Comparison of ENCODE assay signal across 26 cellular contexts in the genomic region with DNA sequence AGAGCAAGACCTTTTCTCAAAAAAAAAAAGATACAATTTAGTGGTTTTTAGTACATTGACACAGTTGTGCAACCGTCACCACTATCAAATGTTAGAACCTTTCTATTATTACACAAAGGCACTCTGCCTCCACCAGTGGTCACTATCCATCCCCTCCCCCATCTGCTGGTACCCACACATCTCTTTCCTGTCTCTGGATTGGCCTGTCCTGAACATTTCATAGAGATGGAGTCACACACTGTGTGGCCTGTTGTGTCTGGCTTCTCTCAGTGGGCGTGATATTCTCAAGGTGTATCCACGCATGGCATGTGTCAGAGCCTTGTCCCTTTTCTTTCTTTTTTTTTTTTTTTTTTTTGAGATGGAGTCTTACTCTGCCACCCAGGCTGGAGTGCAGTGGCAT. TPM values are rescaled to one million over a fixed set of nuclear protein-coding genes. Genes with fewer than 3 reads are reported as not detected.
DNase-seq lines count a peak whose midpoint lies in the region; ATAC-seq and TF ChIP-seq lines count a peak whose summit lies in the region.
"Had no signal": no experiment of that assay in that cellular context is flagged by ENCODE, and none has a peak within 500 bp of the region (broad histone marks: within the 10 kb centered on the region; RNA-seq: fewer than 3 reads in every experiment).

No MANE protein-coding gene starts in this region.

- peak overlapping the region; percentile 52 for H3K27ac Mint-ChIP-seq in glutamatergic neuron (ENCODE audit: unreplicated experiment)
- H3K27ac Mint-ChIP-seq in type B pancreatic cell = peak overlapping the region; percentile 41
- no peak overlapping the region for H3K27ac Mint-ChIP-seq in endothelial cell (ENCODE audit: unreplicated experiment)
- H3K27ac Mint-ChIP-seq: B cell; stimulated activated memory B cell treated with anti-CD40 and anti-IgM and Interleukin-4, amounts not matched to agents 10 μg/mL and 1 μg/mL and 100 μg/mL, for 72 hours had no signal

- peaks cover 25% of the 10 kb centered on the region for H3K4me1 ChIP-seq in HEK293 (ENCODE audit: control insufficient read depth, insufficient read depth, low read length)

- no peaks in the 10 kb centered on the region for H3K36me3 Mint-ChIP-seq in glutamatergic neuron (ENCODE audit: unreplicated experiment)
- H3K36me3 Mint-ChIP-seq in type B pancreatic cell = no peaks in the 10 kb centered on the region
- H3K36me3 Mint-ChIP-seq in endothelial cell (ENCODE audit: low read depth, unreplicated experiment) = no peaks in the 10 kb centered on the region

- TF ChIP-seq CTCF in HEK293 (tag by site-specific recombination; IDR thresholded peaks at IDR 0.05) (no peak), glutamatergic neuron (IDR thresholded peaks at IDR 0.05; ENCODE audit: partially characterized antibody, unreplicated experiment) (no peak), type B pancreatic cell (conservative IDR thresholded peaks at IDR 0.05) (no peak), endothelial cell (IDR thresholded peaks at IDR 0.05; ENCODE audit: unreplicated experiment) (no peak)

- H3K27me3 Mint-ChIP-seq in glutamatergic neuron (ENCODE audit: unreplicated experiment) (peaks cover 5% of the 10 kb centered on the region), type B pancreatic cell (no peaks in the 10 kb centered on the region), endothelial cell (ENCODE audit: unreplicated experiment) (peaks cover 2% of the 10 kb centered on the region)
- H3K27me3 Mint-ChIP-seq: B cell; naive thymus-derived CD4-positive, alpha-beta T cell; stimulated activated memory B cell treated with anti-CD40 and anti-IgM and Interleukin-4, amounts not matched to agents 10 μg/mL and 1 μg/mL and 100 μg/mL, for 72 hours had no signal

- CTCF ChIA-PET in HEK293 (lab: Yijun Ruan, JAX) = interaction anchor here (0.6 to 1.3 kb wide), 4 partner anchors 66 to 251 kb away, joined by 3 to 8 read pairs (median 4); no protein-coding TSS in a partner anchor

- peaks cover 42% of the 10 kb centered on the region for H3K4me1 Mint-ChIP-seq in glutamatergic neuron (ENCODE audit: low read depth, unreplicated experiment)
- H3K4me1 Mint-ChIP-seq in type B pancreatic cell (ENCODE audit: unreplicated experiment) = peaks cover 31% of the 10 kb centered on the region
- H3K4me1 Mint-ChIP-seq in endothelial cell (ENCODE audit: unreplicated experiment) = peaks cover 42% of the 10 kb centered on the region

- peaks cover 0 to 10% of the 10 kb centered on the region in 2 experiments; a peak in 2 of 3 replicates for H3K36me3 ChIP-seq in HEK293 (ENCODE audit: control insufficient read depth in 2 of 2, insufficient read depth in 1 of 2, low read length in 2 of 2)
- H3K36me3 ChIP-seq: ascending aorta had no signal

- H3K9me3 ChIP-seq in HEK293 (ENCODE audit: control insufficient read depth, insufficient read depth, low read depth, low read length) = no peaks in the 10 kb centered on the region
- H3K9me3 ChIP-seq: ascending aorta, testis had no signal

- H3K9me3 Mint-ChIP-seq in glutamatergic neuron (ENCODE audit: unreplicated experiment) = peaks cover 11% of the 10 kb centered on the region
- no peaks in the 10 kb centered on the region for H3K9me3 Mint-ChIP-seq in type B pancreatic cell
- no peaks in the 10 kb centered on the region for H3K9me3 Mint-ChIP-seq in endothelial cell (ENCODE audit: unreplicated experiment)
- H3K9me3 Mint-ChIP-seq: naive thymus-derived CD4-positive, alpha-beta T cell; stimulated activated memory B cell treated with anti-CD40 and anti-IgM and Interleukin-4, amounts not matched to agents 10 μg/mL and 1 μg/mL and 100 μg/mL, for 72 hours had no signal

- no peak overlapping the region for H3K4me3 ChIP-seq in HEK293 (ENCODE audit: low read depth, low read length)
- H3K4me3 ChIP-seq: ascending aorta, testis had no signal

- POLR2A ChIA-PET in HEK293 (lab: Yijun Ruan, JAX) = interaction anchor here (2.1 kb wide), 1 partner anchor 11 kb away, joined by 20 read pairs; a partner anchor contains a TSS

- DNase-seq in OCI-M1 (lab: John Stamatoyannopoulos, UW) (peak; percentile 59), glutamatergic neuron (no peak), type B pancreatic cell (ENCODE audit: extremely low spot score, unreplicated experiment) (no peak), endothelial cell (ENCODE audit: low spot score) (no peak), middle frontal gyrus (ENCODE audit: extremely low spot score, low spot score) (no peak)
- DNase-seq: activated CD4-positive, alpha-beta T cell treated with anti-CD3 and anti-CD28 coated beads for 4 hours; activated naive CD4-positive, alpha-beta T cell treated with anti-CD3 and anti-CD28 coated beads, Interleukin-2, amount 50 U/mL, for 16 hours; activated T-cell treated with anti-CD3 and anti-CD28 coated beads, Interleukin-2, amount 50 U/mL, for 48 hours; erythroblast; GOT3; left cardiac atrium; mesenchymal stem cell; naive thymus-derived CD4-positive, alpha-beta T cell; NCI-H1105; NCI-H2029; NCI-H345; NCI-H774; SIG-M5; stimulated activated CD4-positive, alpha-beta T cell treated with anti-CD3 and anti-CD28 coated beads, Interleukin-2, amount 100 ng/mL, for 24 hours; T-helper 1 cell; testis had no signal

- H3K4me3 Mint-ChIP-seq in glutamatergic neuron (ENCODE audit: unreplicated experiment) = no peak overlapping the region
- H3K4me3 Mint-ChIP-seq in type B pancreatic cell = no peak overlapping the region
- no peak overlapping the region for H3K4me3 Mint-ChIP-seq in endothelial cell (ENCODE audit: unreplicated experiment)
- H3K4me3 Mint-ChIP-seq: B cell; stimulated activated memory B cell treated with anti-CD40 and anti-IgM and Interleukin-4, amounts not matched to agents 10 μg/mL and 1 μg/mL and 100 μg/mL, for 72 hours had no signal

- H3K27ac ChIP-seq in HEK293 (ENCODE audit: extremely low read depth, low read depth, low read length) = no peak overlapping the region
- H3K27ac ChIP-seq: ascending aorta, testis had no signal

- ATAC-seq in GM21526 (IDR thresholded peaks at IDR 0.05; ENCODE audit: low FRiP score, unreplicated experiment) = no peak
- ATAC-seq: left cardiac atrium; stimulated activated memory B cell treated with anti-CD40 and anti-IgM and Interleukin-4, amounts not matched to agents 10 μg/mL and 1 μg/mL and 100 μg/mL, for 72 hours had no signal

TF ChIP-seq in HEK293, 187 proteins besides CTCF, POLR2A, EP300 and RAD21:
- TF ChIP-seq ZNF600 (tag by site-specific recombination; IDR thresholded peaks at IDR 0.05) (0 out of 2 replicates have a peak, but pooled peaks have one; percentile 23), ZNF768 (tag by site-specific recombination; IDR thresholded peaks at IDR 0.05) (no peak), EGR2 (tag by site-specific recombination; IDR thresholded peaks at IDR 0.05; ENCODE audit: low read depth) (peak; percentile 55)
- TF ChIP-seq, protein P1, sequence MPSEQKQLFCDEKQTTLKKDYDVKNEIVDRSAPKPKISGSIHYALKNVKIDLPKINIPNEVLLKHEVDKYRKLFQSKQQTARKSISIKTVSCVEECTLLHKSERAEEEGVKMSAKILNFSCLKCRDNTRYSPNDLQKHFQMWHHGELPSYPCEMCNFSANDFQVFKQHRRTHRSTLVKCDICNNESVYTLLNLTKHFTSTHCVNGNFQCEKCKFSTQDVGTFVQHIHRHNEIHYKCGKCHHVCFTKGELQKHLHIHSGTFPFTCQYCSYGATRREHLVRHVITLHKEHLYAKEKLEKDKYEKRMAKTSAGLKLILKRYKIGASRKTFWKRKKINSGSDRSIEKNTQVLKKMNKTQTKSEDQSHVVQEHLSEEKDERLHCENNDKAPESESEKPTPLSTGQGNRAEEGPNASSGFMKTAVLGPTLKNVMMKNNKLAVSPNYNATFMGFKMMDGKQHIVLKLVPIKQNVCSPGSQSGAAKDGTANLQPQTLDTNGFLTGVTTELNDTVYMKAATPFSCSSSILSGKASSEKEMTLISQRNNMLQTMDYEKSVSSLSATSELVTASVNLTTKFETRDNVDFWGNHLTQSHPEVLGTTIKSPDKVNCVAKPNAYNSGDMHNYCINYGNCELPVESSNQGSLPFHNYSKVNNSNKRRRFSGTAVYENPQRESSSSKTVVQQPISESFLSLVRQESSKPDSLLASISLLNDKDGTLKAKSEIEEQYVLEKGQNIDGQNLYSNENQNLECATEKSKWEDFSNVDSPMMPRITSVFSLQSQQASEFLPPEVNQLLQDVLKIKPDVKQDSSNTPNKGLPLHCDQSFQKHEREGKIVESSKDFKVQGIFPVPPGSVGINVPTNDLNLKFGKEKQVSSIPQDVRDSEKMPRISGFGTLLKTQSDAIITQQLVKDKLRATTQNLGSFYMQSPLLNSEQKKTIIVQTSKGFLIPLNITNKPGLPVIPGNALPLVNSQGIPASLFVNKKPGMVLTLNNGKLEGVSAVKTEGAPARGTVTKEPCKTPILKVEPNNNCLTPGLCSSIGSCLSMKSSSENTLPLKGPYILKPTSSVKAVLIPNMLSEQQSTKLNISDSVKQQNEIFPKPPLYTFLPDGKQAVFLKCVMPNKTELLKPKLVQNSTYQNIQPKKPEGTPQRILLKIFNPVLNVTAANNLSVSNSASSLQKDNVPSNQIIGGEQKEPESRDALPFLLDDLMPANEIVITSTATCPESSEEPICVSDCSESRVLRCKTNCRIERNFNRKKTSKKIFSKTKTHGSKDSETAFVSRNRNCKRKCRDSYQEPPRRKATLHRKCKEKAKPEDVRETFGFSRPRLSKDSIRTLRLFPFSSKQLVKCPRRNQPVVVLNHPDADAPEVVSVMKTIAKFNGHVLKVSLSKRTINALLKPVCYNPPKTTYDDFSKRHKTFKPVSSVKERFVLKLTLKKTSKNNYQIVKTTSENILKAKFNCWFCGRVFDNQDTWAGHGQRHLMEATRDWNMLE (tag by site-specific recombination; conservative IDR thresholded peaks at IDR 0.05; ENCODE audit: low read depth) = no peak

RNA-seq across cellular contexts. Expression of a gene that starts 11.2 kb away (rescaled TPM):
- total RNA-seq in glutamatergic neuron (ENCODE audit: unreplicated experiment) = 153 TPM
- total RNA-seq in type B pancreatic cell (ENCODE audit: low replicate concordance) = 34.3 and 48.8 TPM in 2 replicates
- total RNA-seq in endothelial cell (ENCODE audit: unreplicated experiment) = 42.4 TPM
